ENCODE assay signal across 1 cellular context in the genomic region with DNA sequence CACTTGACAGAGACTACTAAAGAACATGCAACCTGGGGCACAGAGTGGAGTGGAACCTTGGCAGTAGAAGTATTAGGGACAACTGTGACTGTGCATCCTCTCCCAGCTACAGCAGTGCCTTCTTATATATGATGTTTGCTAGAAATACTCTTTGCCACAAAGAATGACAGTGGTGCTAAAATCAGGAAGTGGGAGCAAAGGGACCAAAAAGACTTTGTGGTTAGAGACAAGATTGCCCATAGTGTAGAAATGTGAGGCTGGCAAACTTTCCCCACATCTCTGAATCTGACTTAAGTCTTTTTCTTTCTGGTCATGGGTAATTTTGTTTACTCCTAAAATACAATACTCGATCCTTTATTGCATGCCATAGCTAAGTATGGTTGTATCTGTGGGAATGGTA.
TF ChIP-seq lines count a peak whose summit lies in the region.

No MANE protein-coding gene starts in this region.

TF ChIP-seq in IMR-90, 13 proteins besides CTCF, POLR2A, EP300 and RAD21 (continued from another document):
- TF ChIP-seq, protein P1, sequence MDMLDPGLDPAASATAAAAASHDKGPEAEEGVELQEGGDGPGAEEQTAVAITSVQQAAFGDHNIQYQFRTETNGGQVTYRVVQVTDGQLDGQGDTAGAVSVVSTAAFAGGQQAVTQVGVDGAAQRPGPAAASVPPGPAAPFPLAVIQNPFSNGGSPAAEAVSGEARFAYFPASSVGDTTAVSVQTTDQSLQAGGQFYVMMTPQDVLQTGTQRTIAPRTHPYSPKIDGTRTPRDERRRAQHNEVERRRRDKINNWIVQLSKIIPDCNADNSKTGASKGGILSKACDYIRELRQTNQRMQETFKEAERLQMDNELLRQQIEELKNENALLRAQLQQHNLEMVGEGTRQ (IDR thresholded peaks at IDR 0.05; ENCODE audit: low read depth, low read length): no peak
- TF ChIP-seq MAFK (IDR thresholded peaks at IDR 0.05; ENCODE audit: low read depth, low read length) (no peak), CEBPB (IDR thresholded peaks at IDR 0.05; ENCODE audit: low read depth, low read length) (no peak), FOS (IDR thresholded peaks at IDR 0.05; ENCODE audit: low read depth, low read length) (no peak), SMC3 (IDR thresholded peaks at IDR 0.05; ENCODE audit: low read depth, low read length) (no peak)
